12 cellular contexts compared by ENCODE assay signal in genomic region chr17:67503184-67503583, GRCh38.
A peak's percentile ranks its signal among the peaks of the same experiment; 100 is the strongest.
DNase-seq lines count a peak whose midpoint lies in the region; ATAC-seq and TF ChIP-seq lines count a peak whose summit lies in the region.
"Had no signal": no experiment of that assay in that cellular context is flagged by ENCODE, and none has a peak within 500 bp of the region (broad histone marks: within the 10 kb centered on the region; RNA-seq: fewer than 3 reads in every experiment).

No MANE protein-coding gene starts in this region.

- H3K27me3 ChIP-seq in MG63 (peaks cover 4% of the 10 kb centered on the region), left ventricle myocardium inferior (ENCODE audit: low read depth) (no peaks in the 10 kb centered on the region)
- H3K27me3 ChIP-seq: thyroid gland had no signal

- H3K4me1 ChIP-seq in left ventricle myocardium inferior = peaks cover 6% of the 10 kb centered on the region
- H3K4me1 ChIP-seq: psoas muscle had no signal

- no peak overlapping the region for H3K4me3 ChIP-seq in MG63
- no peak overlapping the region for H3K4me3 ChIP-seq in left ventricle myocardium inferior
- H3K4me3 ChIP-seq: psoas muscle, thyroid gland had no signal

- no peak for ATAC-seq in central memory CD8-positive, alpha-beta T cell (replicated peaks; ENCODE audit: extremely low read depth, poor library complexity, severe bottlenecking)
- peak; percentile 92 for ATAC-seq in stimulated activated effector memory CD8-positive, alpha-beta T cell treated with anti-CD3 and anti-CD28 coated beads, Interleukin-12 subunit alpha, Interleukin-12 subunit beta, amount 100 ng/mL, for 72 hours
- no peak for ATAC-seq in GM21367 (IDR thresholded peaks at IDR 0.05; ENCODE audit: unreplicated experiment)

- H3K9me3 ChIP-seq in MG63 (peaks cover 6% of the 10 kb centered on the region; the same call in 1 of the 2 replicates), left ventricle myocardium inferior (replicated peaks) (peaks cover 12% of the 10 kb centered on the region)
- H3K9me3 ChIP-seq: thyroid gland had no signal

- H3K9me3 Mint-ChIP-seq in central memory CD8-positive, alpha-beta T cell = no peaks in the 10 kb centered on the region
- peaks cover 8% of the 10 kb centered on the region for H3K9me3 Mint-ChIP-seq in stimulated activated effector memory CD8-positive, alpha-beta T cell treated with anti-CD3 and anti-CD28 coated beads, Interleukin-12 subunit alpha, Interleukin-12 subunit beta, amount 100 ng/mL, for 72 hours

- peaks cover 81% of the 10 kb centered on the region for H3K4me1 Mint-ChIP-seq in central memory CD8-positive, alpha-beta T cell
- H3K4me1 Mint-ChIP-seq in stimulated activated effector memory CD8-positive, alpha-beta T cell treated with anti-CD3 and anti-CD28 coated beads, Interleukin-12 subunit alpha, Interleukin-12 subunit beta, amount 100 ng/mL, for 72 hours = peaks cover 80% of the 10 kb centered on the region
- H3K4me1 Mint-ChIP-seq: mesothelial cell of epicardium had no signal

- TF ChIP-seq CTCF in left ventricle myocardium inferior (IDR thresholded peaks at IDR 0.05; ENCODE audit: borderline replicate concordance) = no peak

- DNase-seq in activated gamma-delta T cell treated with Interleukin-2 at 50 U/mL for 16 hours = peak; percentile 31
- no peak for DNase-seq in activated gamma-delta T cell (lab: John Stamatoyannopoulos, UW)
- peak; percentile 17 for DNase-seq in MG63
- DNase-seq in central memory CD8-positive, alpha-beta T cell (ENCODE audit: low spot score in 2 of 2) = no peak
- DNase-seq in stimulated activated effector memory CD8-positive, alpha-beta T cell treated with anti-CD3 and anti-CD28 coated beads, Interleukin-12 subunit alpha, Interleukin-12 subunit beta, amount 100 ng/mL, for 72 hours (ENCODE audit: low spot score in 2 of 2) = no peak
- DNase-seq in D341Med (ENCODE audit: low spot score) = no peak
- DNase-seq in left ventricle myocardium inferior = no peak
- DNase-seq: NCI-H2081, psoas muscle, thyroid gland had no signal

- no peak overlapping the region for H3K27ac ChIP-seq in left ventricle myocardium inferior (replicated peaks)
- H3K27ac ChIP-seq: psoas muscle had no signal

- H3K27me3 Mint-ChIP-seq in central memory CD8-positive, alpha-beta T cell = no peaks in the 10 kb centered on the region

- H3K4me3 Mint-ChIP-seq in central memory CD8-positive, alpha-beta T cell = no peak overlapping the region
- no peak overlapping the region for H3K4me3 Mint-ChIP-seq in stimulated activated effector memory CD8-positive, alpha-beta T cell treated with anti-CD3 and anti-CD28 coated beads, Interleukin-12 subunit alpha, Interleukin-12 subunit beta, amount 100 ng/mL, for 72 hours
- H3K4me3 Mint-ChIP-seq: mesothelial cell of epicardium had no signal

- H3K27ac Mint-ChIP-seq in central memory CD8-positive, alpha-beta T cell (ENCODE audit: low read depth) = peak overlapping the region; percentile 76
- peak overlapping the region; percentile 68 for H3K27ac Mint-ChIP-seq in stimulated activated effector memory CD8-positive, alpha-beta T cell treated with anti-CD3 and anti-CD28 coated beads, Interleukin-12 subunit alpha, Interleukin-12 subunit beta, amount 100 ng/mL, for 72 hours
- H3K27ac Mint-ChIP-seq: mesothelial cell of epicardium had no signal

- H3K36me3 Mint-ChIP-seq in central memory CD8-positive, alpha-beta T cell (ENCODE audit: insufficient read depth) = peaks cover 10% of the 10 kb centered on the region
- no peaks in the 10 kb centered on the region for H3K36me3 Mint-ChIP-seq in stimulated activated effector memory CD8-positive, alpha-beta T cell treated with anti-CD3 and anti-CD28 coated beads, Interleukin-12 subunit alpha, Interleukin-12 subunit beta, amount 100 ng/mL, for 72 hours

- intact Hi-C loops in left ventricle myocardium inferior (cut with micrococcal nuclease) = no loop called here

- H3K36me3 ChIP-seq in MG63 (no peaks in the 10 kb centered on the region), left ventricle myocardium inferior (no peaks in the 10 kb centered on the region)
- H3K36me3 ChIP-seq: thyroid gland had no signal

Comparison
In these comparisons a context has a peak if more than half of its experiments do, and no peak if none do; other contexts are left out.
1. DNase-seq: peak in activated gamma-delta T cell treated with Interleukin-2 at 50 U/mL for 16 hours (single experiment) and MG63 (single experiment); none in activated gamma-delta T cell (single experiment), central memory CD8-positive, alpha-beta T cell (0 of 2), stimulated activated effector memory CD8-positive, alpha-beta T cell treated with anti-CD3 and anti-CD28 coated beads, Interleukin-12 subunit alpha, Interleukin-12 subunit beta, amount 100 ng/mL, for 72 hours (0 of 2), D341Med (single experiment) and left ventricle myocardium inferior (single experiment).